ENCODE assay signal across 23 cellular contexts in genomic region chr2:235523486-235524150, GRCh38. TPM values are rescaled to one million over a fixed set of nuclear protein-coding genes. Genes with fewer than 3 reads are reported as not detected.
DNase-seq lines count a peak whose midpoint lies in the region; ATAC-seq and TF ChIP-seq lines count a peak whose summit lies in the region.
"Had no signal": no experiment of that assay in that cellular context is flagged by ENCODE, and none has a peak within 500 bp of the region (broad histone marks: within the 10 kb centered on the region; RNA-seq: fewer than 3 reads in every experiment).

No MANE protein-coding gene starts in this region.

- no peak overlapping the region for H2AK5ac ChIP-seq in mesenchymal stem cell (ENCODE audit: low read length, severe bottlenecking)

- H3K27ac Mint-ChIP-seq in GM23338, result 0 out of 2 replicates have a peak overlapping the region, but pooled peaks have one; percentile 55
- peak overlapping the region; percentile 69; the same call in 1 of the 2 replicates for H3K27ac Mint-ChIP-seq in WTC11
- H3K27ac Mint-ChIP-seq: CD4-positive, CD25-positive, alpha-beta regulatory T cell had no signal

- no peak overlapping the region for H3K18ac ChIP-seq in mesenchymal stem cell (ENCODE audit: low read depth in 1 of 2, low read length in 2 of 2)

- H2BK12ac ChIP-seq in mesenchymal stem cell (ENCODE audit: low read length in 2 of 2), result no peak overlapping the region

- peak overlapping the region; percentile 78 for H4K91ac ChIP-seq in mesenchymal stem cell (ENCODE audit: low read length)

- H3K4me1 ChIP-seq in GM23338 (ENCODE audit: insufficient read depth) (peaks cover 15% of the 10 kb centered on the region), mesenchymal stem cell (ENCODE audit: control insufficient read depth, insufficient read depth, low read depth, low read length) (peaks cover 7% of the 10 kb centered on the region), spleen (peaks cover 0 to 21% (median 9%) of the 10 kb centered on the region in 6 donors), GM23248 (ENCODE audit: insufficient read depth) (no peaks in the 10 kb centered on the region)

- intact Hi-C loops in spleen (cut with DNase I; ENCODE audit: low total_unique reads), result no loop called here

- H3K4me3 Mint-ChIP-seq in GM23338 (no peak overlapping the region), WTC11 (no peak overlapping the region)
- H3K4me3 Mint-ChIP-seq: CD4-positive, CD25-positive, alpha-beta regulatory T cell had no signal

- TF ChIP-seq CTCF in GM23338 (conservative IDR thresholded peaks at IDR 0.05; ENCODE audit: low read depth in 2 of 2) (no peak), WTC11 (IDR thresholded peaks at IDR 0.05) (no peak), spleen (IDR thresholded peaks at IDR 0.05 in 8 of 11, conservative IDR thresholded peaks at IDR 0.05 in 3 of 11) (no peak)

- H3K36me3 Mint-ChIP-seq in GM23338 (ENCODE audit: low read depth), result no peaks in the 10 kb centered on the region
- H3K36me3 Mint-ChIP-seq in WTC11, result no peaks in the 10 kb centered on the region
- H3K36me3 Mint-ChIP-seq: CD4-positive, CD25-positive, alpha-beta regulatory T cell had no signal

- H3K9me2 ChIP-seq in GM23338 (ENCODE audit: insufficient read depth) (no peaks in the 10 kb centered on the region), GM23248 (ENCODE audit: insufficient read depth) (no peaks in the 10 kb centered on the region)
- H3K9me2 ChIP-seq: SK-N-SH had no signal

- no peak overlapping the region for H2BK120ac ChIP-seq in mesenchymal stem cell (ENCODE audit: low read depth, low read length)

- H3K27me3 ChIP-seq in GM23338 (ENCODE audit: insufficient read depth) (no peaks in the 10 kb centered on the region), mesenchymal stem cell (ENCODE audit: control insufficient read depth in 1 of 2, insufficient read depth in 1 of 2, low read length in 2 of 2) (no peaks in the 10 kb centered on the region), spleen (replicated peaks in 1 of 7) (peaks cover 0 to 6% (median 0%) of the 10 kb centered on the region in 7 donors), GM23248 (replicated peaks; ENCODE audit: insufficient read depth) (no peaks in the 10 kb centered on the region)
- H3K27me3 ChIP-seq: BLaER1 had no signal

- H2AFZ ChIP-seq in GM23338 (no peak overlapping the region), mesenchymal stem cell (ENCODE audit: low read depth, low read length) (no peak overlapping the region), GM23248 (no peak overlapping the region)

- DNase-seq in GM23338 (ENCODE audit: low spot score), result no peak
- no peak for DNase-seq in WTC11 (ENCODE audit: low spot score)
- DNase-seq in mesenchymal stem cell, result no peak
- DNase-seq in spleen, result peak; percentile 71
- no peak for DNase-seq in NCI-H748 (lab: John Stamatoyannopoulos, UW; ENCODE audit: unreplicated experiment)
- no peak for DNase-seq in GM23248
- no peak for DNase-seq in SW480 (ENCODE audit: low spot score)
- DNase-seq: CD4-positive, CD25-positive, alpha-beta regulatory T cell; GOT3; Karpas-422; NCI-H1092; NCI-H1417 treated with DMSO at 0.1 percent for 48 hours; NCI-H1694 treated with DMSO at 0.1 percent for 48 hours; NCI-H2081; NCI-H2227 treated with DMSO at 0.1 percent for 48 hours; NCI-H526 treated with DMSO at 0.1 percent for 48 hours; SIG-M5; SK-N-SH had no signal

- H3K9ac ChIP-seq in mesenchymal stem cell (ENCODE audit: low read length) (no peak overlapping the region), GM23248 (no peak overlapping the region)
- H3K9ac ChIP-seq: BLaER1, SK-N-SH had no signal

- H3K9me3 ChIP-seq in mesenchymal stem cell (ENCODE audit: control insufficient read depth, low read length), result no peaks in the 10 kb centered on the region
- H3K9me3 ChIP-seq in spleen, result no peaks in the 10 kb centered on the region
- H3K9me3 ChIP-seq in GM23248 (ENCODE audit: low read depth), result no peaks in the 10 kb centered on the region
- H3K9me3 ChIP-seq: BLaER1, SK-N-SH had no signal

- no peak overlapping the region for H2BK5ac ChIP-seq in mesenchymal stem cell (ENCODE audit: low read depth, low read length, poor library complexity, severe bottlenecking)

- H3K27ac ChIP-seq in GM23338 (ENCODE audit: low read depth) (no peak overlapping the region), mesenchymal stem cell (ENCODE audit: low read length, poor library complexity, severe bottlenecking) (no peak overlapping the region), spleen (peak overlapping the region in 2 of 8 donors; percentile 14 to 42), GM23248 (no peak overlapping the region)
- H3K27ac ChIP-seq: BLaER1, HL-60, RWPE1 had no signal

- ATAC-seq in GM23338, result no peak
- ATAC-seq in WTC11, result no peak
- ATAC-seq: HCT116, Panc1 had no signal

- H3K27me3 Mint-ChIP-seq in GM23338 (ENCODE audit: insufficient read depth, low read depth, poor library complexity), result peaks cover 2% of the 10 kb centered on the region
- no peaks in the 10 kb centered on the region for H3K27me3 Mint-ChIP-seq in WTC11 (ENCODE audit: low read depth)

- CTCF ChIA-PET in WTC11 (lab: Charles Lee), result no interaction called here

- POLR2A ChIA-PET in WTC11 (lab: Charles Lee), result no interaction called here

- TF ChIP-seq POLR2A in spleen (IDR thresholded peaks at IDR 0.05), result no peak

- peaks cover 36% of the 10 kb centered on the region for H3K4me1 Mint-ChIP-seq in GM23338
- peaks cover 44% of the 10 kb centered on the region for H3K4me1 Mint-ChIP-seq in WTC11
- H3K4me1 Mint-ChIP-seq: CD4-positive, CD25-positive, alpha-beta regulatory T cell had no signal

- WGBS in mesenchymal stem cell, result 99% methylated on average over 15 of the region's 18 CpGs
- WGBS in spleen, 5 donors, result 91 to 97% (median 93%) methylated on average over 15 to 18 of the region's 18 CpGs
- WGBS in GM23248 (ENCODE audit: low coverage in 1 of 2, low lambda C conversion rate in 2 of 2, missing lambda C conversion rate in 2 of 2), 2 experiments, result 91 to 95% methylated on average over 18 of the region's 18 CpGs

- no peak overlapping the region for H4K8ac ChIP-seq in mesenchymal stem cell (ENCODE audit: low read length)

- no peak overlapping the region for H3K4ac ChIP-seq in mesenchymal stem cell (ENCODE audit: low read depth in 1 of 2, low read length in 2 of 2)

- no peaks in the 10 kb centered on the region for H3K36me3 ChIP-seq in GM23338 (ENCODE audit: insufficient read depth)
- H3K36me3 ChIP-seq in mesenchymal stem cell (ENCODE audit: control insufficient read depth in 1 of 2, insufficient read depth in 2 of 2, low read depth in 1 of 2, low read length in 2 of 2), result no peaks in the 10 kb centered on the region
- no peaks in the 10 kb centered on the region for H3K36me3 ChIP-seq in spleen
- no peaks in the 10 kb centered on the region for H3K36me3 ChIP-seq in GM23248 (ENCODE audit: low read depth)
- H3K36me3 ChIP-seq: BLaER1 had no signal

- H2BK15ac ChIP-seq in mesenchymal stem cell (ENCODE audit: low read depth, poor library complexity, severe bottlenecking), result no peak overlapping the region

- in situ Hi-C loops in GM23248 (cut with MboI), result no loop called here

- peaks cover 86% of the 10 kb centered on the region for H3K79me2 ChIP-seq in GM23338 (replicated peaks; ENCODE audit: insufficient read depth)
- H3K79me2 ChIP-seq in GM23248 (ENCODE audit: insufficient read depth), result peaks cover 92% of the 10 kb centered on the region

- H3K9me3 Mint-ChIP-seq in GM23338, result no peaks in the 10 kb centered on the region
- no peaks in the 10 kb centered on the region for H3K9me3 Mint-ChIP-seq in WTC11
- H3K9me3 Mint-ChIP-seq: CD4-positive, CD25-positive, alpha-beta regulatory T cell had no signal

- H3F3A ChIP-seq in GM23338 (replicated peaks; ENCODE audit: low read depth), result no peaks in the 10 kb centered on the region
- H3F3A ChIP-seq in GM23248 (ENCODE audit: insufficient read depth), result no peaks in the 10 kb centered on the region

- H3K79me1 ChIP-seq in mesenchymal stem cell (replicated peaks; ENCODE audit: low read length, poor library complexity, severe bottlenecking), result peaks cover 43% of the 10 kb centered on the region

- H4K20me1 ChIP-seq in GM23338 (replicated peaks; ENCODE audit: insufficient read depth), result peaks cover 22% of the 10 kb centered on the region; the same call in 1 of the 2 replicates
- peaks cover 4% of the 10 kb centered on the region; the same call in 1 of the 2 replicates for H4K20me1 ChIP-seq in GM23248 (ENCODE audit: insufficient read depth)

- H3K4me2 ChIP-seq in GM23338 (no peak overlapping the region), mesenchymal stem cell (ENCODE audit: low read length, poor library complexity, severe bottlenecking) (no peak overlapping the region), GM23248 (ENCODE audit: unreplicated experiment) (no peak overlapping the region)
- H3K4me2 ChIP-seq: BLaER1, SK-N-SH had no signal

- H3K23ac ChIP-seq in mesenchymal stem cell (ENCODE audit: low read length in 2 of 2), result no peak overlapping the region

- H3K14ac ChIP-seq in mesenchymal stem cell (ENCODE audit: low read length in 2 of 2), result no peak overlapping the region

- no peak overlapping the region for H3K4me3 ChIP-seq in GM23338
- no peak overlapping the region for H3K4me3 ChIP-seq in mesenchymal stem cell (ENCODE audit: insufficient read depth in 1 of 2, low read depth in 1 of 2, low read length in 2 of 2)
- H3K4me3 ChIP-seq in spleen, result no peak overlapping the region
- H3K4me3 ChIP-seq in GM23248, result no peak overlapping the region
- H3K4me3 ChIP-seq: BLaER1 had no signal

TF ChIP-seq in GM23338, 12 proteins besides CTCF, POLR2A, EP300 and RAD21 (continues in another document):
- TF ChIP-seq CREB1 (CRISPR knock-in tag; IDR thresholded peaks at IDR 0.05; ENCODE audit: low read depth), result no peak
- TF ChIP-seq NANOG (IDR thresholded peaks at IDR 0.05; ENCODE audit: borderline replicate concordance), result no peak
- no peak for TF ChIP-seq STAT1 (IDR thresholded peaks at IDR 0.05; ENCODE audit: unreplicated experiment)
- no peak for TF ChIP-seq EZH2phosphoT487 (IDR thresholded peaks at IDR 0.05; ENCODE audit: unreplicated experiment)
- no peak for TF ChIP-seq JUNB (IDR thresholded peaks at IDR 0.05; ENCODE audit: unreplicated experiment)

TF ChIP-seq in WTC11, 78 proteins besides CTCF, POLR2A, EP300 and RAD21 (continues in another document):
- no peak for TF ChIP-seq CDX4 (CRISPR knock-in tag; IDR thresholded peaks at IDR 0.05; ENCODE audit: borderline replicate concordance)
- no peak for TF ChIP-seq NR1H2 (CRISPR knock-in tag; IDR thresholded peaks at IDR 0.05)

RNA-seq across cellular contexts. Expression of gene AGAP1, which starts 29.8 kb away (rescaled TPM):
- total RNA-seq in GM23338 (2014; rRNA removed; shearing (Covaris generic)), result 25.1 and 27.9 TPM in 2 replicates
- 13.3 and 16.4 TPM in 2 replicates for polyA plus RNA-seq in GM23338 (2016; fragmentation: Nextera tagmentation; extraction: Ambion mirVana)
- total RNA-seq in WTC11 (2021), result 46.2 to 49.3 TPM (median 49.1 TPM) in 3 replicates
- polyA plus RNA-seq in mesenchymal stem cell (2013, experiment 1 of 2), result 19.4 TPM
- polyA plus RNA-seq in mesenchymal stem cell (2013, experiment 2 of 2), result 19.3 TPM
- total RNA-seq in spleen, result 10 to 100 TPM in 5 of 7 donors, 1 to 10 TPM in 2; 8.4 to 26.6 (median 16.7) TPM
- polyA plus RNA-seq in spleen, result 1 to 10 TPM; 1.1 to 2.8 (median 1.3) TPM
- 9.9 and 18.3 TPM in 2 replicates for total RNA-seq in GM23248 (2014; rRNA removed; shearing (Covaris generic))
- 2.2 and 3.0 TPM in 2 replicates for polyA plus RNA-seq in GM23248 (2016; fragmentation: Nextera tagmentation; extraction: Ambion mirVana)
- polyA plus RNA-seq: CD4-positive, CD25-positive, alpha-beta regulatory T cell had no signal
